ENCODE assay signal across 9 cellular contexts in genomic region chr17:19317359-19318095, GRCh38. TPM values are rescaled to one million over a fixed set of nuclear protein-coding genes. Genes with fewer than 3 reads are reported as not detected.
DNase-seq lines count a peak whose midpoint lies in the region; ATAC-seq and TF ChIP-seq lines count a peak whose summit lies in the region.
"Had no signal": no experiment of that assay in that cellular context is flagged by ENCODE, and none has a peak within 500 bp of the region (broad histone marks: within the 10 kb centered on the region; RNA-seq: fewer than 3 reads in every experiment).

No MANE protein-coding gene starts in this region.

- intact Hi-C loops in gastrocnemius medialis (cut with DNase I; ENCODE audit: low total_unique reads): no loop called here

- ATAC-seq in gastrocnemius medialis: peak; percentile 75 to 89
- ATAC-seq: naive thymus-derived CD8-positive, alpha-beta T cell had no signal

- in situ Hi-C loops in gastrocnemius medialis (cut with MboI; ENCODE audit: low sequenced_read_pairs in 4 of 4): no loop called here

- H3K4me1 ChIP-seq in iPS-18a (ENCODE audit: control insufficient read depth, low read depth, low read length) (peaks cover 20% of the 10 kb centered on the region), gastrocnemius medialis (peaks cover 17 to 29% of the 10 kb centered on the region in 2 donors)
- no peaks in the 10 kb centered on the region for H3K4me1 ChIP-seq in effector memory CD4-positive, alpha-beta T cell (ENCODE audit: control insufficient read depth, insufficient read depth, low read length, poor library complexity, severe bottlenecking)

- H3K27me3 ChIP-seq in GM06990 (replicated peaks; ENCODE audit: control insufficient read depth, insufficient read depth, low read length) (no peaks in the 10 kb centered on the region), iPS-18a (ENCODE audit: control insufficient read depth, insufficient read depth, low read length) (no peaks in the 10 kb centered on the region), gastrocnemius medialis (no peaks in the 10 kb centered on the region)
- no peaks in the 10 kb centered on the region for H3K27me3 ChIP-seq in effector memory CD4-positive, alpha-beta T cell (replicated peaks; ENCODE audit: control insufficient read depth, insufficient read depth, low read length, poor library complexity, severe bottlenecking)

- H3K27ac ChIP-seq in iPS-18a (ENCODE audit: low read length): peak overlapping the region; percentile 16
- peak overlapping the region; percentile 16 to 63 (median 53) for H3K27ac ChIP-seq in gastrocnemius medialis
- no peak overlapping the region for H3K27ac ChIP-seq in effector memory CD4-positive, alpha-beta T cell (ENCODE audit: insufficient read depth, low read length, poor library complexity, severe bottlenecking)

- peak; percentile 64 for DNase-seq in GM06990 (ENCODE audit: extremely low read depth, insufficient read length)
- peak in 56 of 76 experiments; percentile 11 to 80 (median 46) for DNase-seq in HUDEP-2 (lab: John Stamatoyannopoulos, UW; ENCODE audit: unreplicated experiment in 76 of 76)
- peak in 54 of 56 donors; percentile 37 to 98 (median 90) for DNase-seq in amygdala (lab: John Stamatoyannopoulos, UW)
- DNase-seq in gastrocnemius medialis: peak; percentile 58 to 85
- no peak for DNase-seq in NCI-H1930 (lab: John Stamatoyannopoulos, UW)
- no peak for DNase-seq in effector memory CD4-positive, alpha-beta T cell
- DNase-seq in activated CD4-positive, alpha-beta T cell treated with anti-CD3 and anti-CD28 coated beads, Interleukin-2, amount 50 U/mL, for 4 hours: no peak

- TF ChIP-seq POLR2A in gastrocnemius medialis (IDR thresholded peaks at IDR 0.05): peak in 1 of 2 donors; percentile 23

- H3K4me3 ChIP-seq in GM06990 (replicated peaks; ENCODE audit: low read depth, low read length) (no peak overlapping the region), iPS-18a (ENCODE audit: low read length) (no peak overlapping the region), gastrocnemius medialis (peak overlapping the region in 1 of 4 donors; percentile 9)
- no peak overlapping the region for H3K4me3 ChIP-seq in effector memory CD4-positive, alpha-beta T cell (ENCODE audit: insufficient read depth, low read depth, low read length, poor library complexity, severe bottlenecking)

- H3K36me3 ChIP-seq in GM06990 (ENCODE audit: control insufficient read depth, insufficient read depth, low read length): no peaks in the 10 kb centered on the region; the same call in 1 of the 2 replicates
- peaks cover 7% of the 10 kb centered on the region for H3K36me3 ChIP-seq in iPS-18a (ENCODE audit: control insufficient read depth, low read depth, low read length)
- H3K36me3 ChIP-seq in gastrocnemius medialis: peaks cover 0 to 10% of the 10 kb centered on the region in 2 donors
- H3K36me3 ChIP-seq in effector memory CD4-positive, alpha-beta T cell (ENCODE audit: control insufficient read depth, insufficient read depth, low read length): no peaks in the 10 kb centered on the region

- no peak overlapping the region for H3K9ac ChIP-seq in iPS-18a (ENCODE audit: low read length)

- TF ChIP-seq CTCF in GM06990 (IDR thresholded peaks at IDR 0.05; ENCODE audit: insufficient read depth, low read length, poor library complexity, severe bottlenecking) (peak; percentile 52), gastrocnemius medialis (IDR thresholded peaks at IDR 0.05 in 4 of 5, conservative IDR thresholded peaks at IDR 0.05 in 1 of 5) (peak in 3 of 5 experiments; percentile 31 to 46 (median 35))

- H3K9me3 ChIP-seq in iPS-18a (ENCODE audit: control insufficient read depth, low read depth, low read length) (no peaks in the 10 kb centered on the region), gastrocnemius medialis (no peaks in the 10 kb centered on the region)
- no peaks in the 10 kb centered on the region for H3K9me3 ChIP-seq in effector memory CD4-positive, alpha-beta T cell (ENCODE audit: control insufficient read depth, low read length)

RNA-seq across cellular contexts. Expression of gene B9D1, which starts 45.0 kb away (rescaled TPM):
- 10 to 100 TPM in 3 of 4 donors, 1 to 10 TPM in 1; 6.5 to 16.4 (median 14.5) TPM for total RNA-seq in gastrocnemius medialis

Comparison
In these comparisons a context has a peak if more than half of its experiments do, and no peak if none do; other contexts are left out.
1. DNase-seq: peak in GM06990 (single experiment), HUDEP-2 (56 of 76), amygdala (54 of 56) and gastrocnemius medialis (2 of 2); none in NCI-H1930 (0 of 2), effector memory CD4-positive, alpha-beta T cell (0 of 3) and activated CD4-positive, alpha-beta T cell treated with anti-CD3 and anti-CD28 coated beads, Interleukin-2, amount 50 U/mL, for 4 hours (0 of 2).